8 cellular contexts compared by ENCODE assay signal in genomic region chrX:15854712-15855561, GRCh38. TPM values are rescaled to one million over a fixed set of nuclear protein-coding genes. Genes with fewer than 3 reads are reported as not detected.
DNase-seq lines count a peak whose midpoint lies in the region; ATAC-seq, FAIRE-seq and TF ChIP-seq lines count a peak whose summit lies in the region.

Gene AP1S2, minus strand, starts transcription at chrX:15854813. Its CDS starts 2,289 bp downstream, at chrX:15852524.

- no peaks in the 10 kb centered on the region for H3K9me3 ChIP-seq in pancreas
- no peaks in the 10 kb centered on the region for H3K9me3 ChIP-seq in thyroid gland

- peak; percentile 100 for FAIRE-seq in GM12891 (lab: Jason Lieb, UNC)
- FAIRE-seq in pancreas (lab: Jason Lieb, UNC) = no peak

- TF ChIP-seq CTCF in pancreas (IDR thresholded peaks at IDR 0.05) (no peak), thyroid gland (IDR thresholded peaks at IDR 0.05) (no peak)

- 0 to 1% methylated on average over 75 to 85 of the region's 85 CpGs for WGBS in pancreas, 2 donors
- WGBS in thyroid gland, 2 donors = 0% methylated on average over 7 of the region's 85 CpGs; no CpG with 5 or more reads in 1 of the 2 donors

- DNase-seq in GM12891 (ENCODE audit: insufficient read length, low spot score) (peak; percentile 51), NCI-H1417 treated with DMSO at 0.1 percent for 48 hours (lab: John Stamatoyannopoulos, UW) (peak; percentile 97), SW 1271 (lab: John Stamatoyannopoulos, UW) (peak; percentile 39 to 62), Right ventricle myocardium inferior (ENCODE audit: missing footprints) (peak; percentile 94), pancreas (peak; percentile 90 to 98 (median 97)), thyroid gland (peak; percentile 89 to 90)
- peak; percentile 78 for DNase-seq in activated naive CD8-positive, alpha-beta T cell treated with anti-CD3 and anti-CD28 coated beads, Interleukin-2, amount 50 U/mL, for 16 hours (ENCODE audit: low read depth, low spot score)

- peak within 1 kb of the TSS; percentile 70 to 92 (median 84) for H3K27ac ChIP-seq in pancreas
- peak within 1 kb of the TSS; percentile 75 to 82 (median 80) for H3K27ac ChIP-seq in thyroid gland

- ATAC-seq in HG02798 (IDR thresholded peaks at IDR 0.05; ENCODE audit: poor library complexity, unreplicated experiment) = peak; percentile 96
- peak; percentile 99 for ATAC-seq in Right ventricle myocardium inferior
- peak; percentile 96 to 99 (median 98) for ATAC-seq in pancreas

- H3K4me3 ChIP-seq in pancreas (peak within 1 kb of the TSS; percentile 69 to 90 (median 80)), thyroid gland (replicated peaks in 1 of 3) (peak within 1 kb of the TSS in 2 of 3 donors; percentile 58 to 79)

- H3K36me3 ChIP-seq in pancreas (no peaks in the 10 kb centered on the region), thyroid gland (no peaks in the 10 kb centered on the region)

- H3K27me3 ChIP-seq in pancreas (peaks cover 0 to 18% (median 0%) of the 10 kb centered on the region in 4 donors), thyroid gland (no peaks in the 10 kb centered on the region)

- peaks cover 0 to 10% (median 0%) of the 10 kb centered on the region in 3 donors for H3K4me1 ChIP-seq in pancreas
- H3K4me1 ChIP-seq in thyroid gland = peaks cover 0 to 16% of the 10 kb centered on the region in 2 donors

- intact Hi-C loops in Right ventricle myocardium inferior (cut with DNase I) (loop anchor here (10.0 kb wide), 1 partner anchor 120 kb away; no protein-coding TSS in a partner anchor), pancreas (cut with DNase I) (no loop called here), thyroid gland (cut with DNase I) (loop anchor here (10.0 kb wide), 1 partner anchor 180 kb away; no protein-coding TSS in a partner anchor)

- TF ChIP-seq POLR2A in GM12891 (IDR thresholded peaks at IDR 0.05; ENCODE audit: low read depth, low read length) (peak; percentile 64), thyroid gland (IDR thresholded peaks at IDR 0.05) (peak in 1 of 2 donors; percentile 84)

TF ChIP-seq in GM12891, 5 proteins besides CTCF, POLR2A, EP300 and RAD21:
- peak; percentile 85 for TF ChIP-seq SPI1 (IDR thresholded peaks at IDR 0.05; ENCODE audit: low read depth, low read length)
- TF ChIP-seq TAF1 (IDR thresholded peaks at IDR 0.05; ENCODE audit: low read depth, low read length) = no peak
- TF ChIP-seq POLR2AphosphoS5 (IDR thresholded peaks at IDR 0.05; ENCODE audit: low read depth, low read length) = peak; percentile 56; the same call in 1 of the 2 replicates
- TF ChIP-seq POU2F2 (IDR thresholded peaks at IDR 0.05; ENCODE audit: low read depth, low read length) = no peak
- TF ChIP-seq PAX5 (IDR thresholded peaks at IDR 0.05; ENCODE audit: insufficient read depth, low read length, severe bottlenecking) = peak; percentile 2

RNA-seq across cellular contexts. Expression of gene AP1S2, which starts in this region (rescaled TPM):
- 35.3 TPM for polyA plus RNA-seq in GM12891 (2012; ENCODE audit: low read depth, missing spikeins)
- total RNA-seq in Right ventricle myocardium inferior (154 TPM), pancreas (10 to 100 TPM in 2 of 6 donors, 1 to 10 TPM in 4; 4.8 to 17.5 (median 6.8) TPM), thyroid gland (10 to 100 TPM; 34.3 to 81.4 (median 45.7) TPM)
- 1 to 10 TPM; 4.0 to 8.3 TPM for polyA plus RNA-seq in pancreas

Comparison
In these comparisons a context has a peak if more than half of its experiments do, and no peak if none do; other contexts are left out.
1. Peak in every context shown above with its lines: DNase-seq, ATAC-seq, H3K4me3 ChIP-seq and H3K27ac ChIP-seq.
2. intact Hi-C loops: an anchor here in Right ventricle myocardium inferior (10.0 kb wide) and thyroid gland (10.0 kb wide); none called in pancreas.